ENCODE assay signal across 17 cellular contexts in the genomic region with DNA sequence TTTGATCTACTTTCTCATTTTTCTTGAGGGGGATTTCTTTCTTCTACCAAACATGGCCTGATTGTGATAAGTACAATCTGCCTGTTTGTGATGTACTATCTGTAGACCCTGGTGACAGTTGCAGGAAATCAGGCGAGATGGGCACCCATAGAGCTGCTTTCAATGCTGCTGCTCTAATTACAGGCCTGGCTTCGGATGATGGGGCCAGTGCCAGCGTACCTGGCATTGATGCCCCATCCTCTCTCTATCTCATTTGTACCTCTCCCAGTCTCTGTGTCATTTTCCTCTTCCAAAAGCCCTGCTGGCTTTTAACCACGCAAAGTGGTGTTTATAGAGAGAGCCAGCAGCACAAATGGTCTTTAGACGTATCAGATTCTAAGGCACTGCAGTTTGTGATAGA.
DNase-seq lines count a peak whose midpoint lies in the region; ATAC-seq lines count a peak whose summit lies in the region.
"Had no signal": no experiment of that assay in that cellular context is flagged by ENCODE, and none has a peak within 500 bp of the region (broad histone marks: within the 10 kb centered on the region; RNA-seq: fewer than 3 reads in every experiment).

No MANE protein-coding gene starts in this region.

- DNase-seq in NCI-H2227 (lab: John Stamatoyannopoulos, UW; ENCODE audit: unreplicated experiment) (peak; percentile 26), NCI-H2227 treated with DMSO at 0.1 percent for 48 hours (lab: John Stamatoyannopoulos, UW) (no peak), NCI-H2081 treated with DMSO at 0.1 percent for 48 hours (lab: John Stamatoyannopoulos, UW) (peak; percentile 35), cerebellar cortex (ENCODE audit: low spot score) (peak; percentile 89)
- DNase-seq in activated CD8-positive, alpha-beta memory T cell treated with anti-CD3 and anti-CD28 coated beads for 24 hours = no peak
- DNase-seq: CD4-positive, CD25-positive, alpha-beta regulatory T cell; GDM1; Kasumi-1; MV-4-11; NCI-H2029; SK-N-SH; SW 1271 had no signal

- ATAC-seq in GM21526 (IDR thresholded peaks at IDR 0.05; ENCODE audit: low FRiP score, unreplicated experiment) (no peak), HG02759 (IDR thresholded peaks at IDR 0.05; ENCODE audit: unreplicated experiment) (no peak)
- ATAC-seq: GM12878, HepG2, K562 had no signal

Comparison
In these comparisons a context has a peak if more than half of its experiments do, and no peak if none do; other contexts are left out.
1. DNase-seq: peak in NCI-H2227 (single experiment), NCI-H2081 treated with DMSO at 0.1 percent for 48 hours (single experiment) and cerebellar cortex (single experiment); none in NCI-H2227 treated with DMSO at 0.1 percent for 48 hours (single experiment) and activated CD8-positive, alpha-beta memory T cell treated with anti-CD3 and anti-CD28 coated beads for 24 hours (single experiment).